Comparison of ENCODE assay signal across 28 cellular contexts in genomic region chr5:31416547-31416946, GRCh38.
"Had no signal": no experiment of that assay in that cellular context is flagged by ENCODE, and none has a peak within 500 bp of the region (broad histone marks: within the 10 kb centered on the region; RNA-seq: fewer than 3 reads in every experiment).

No MANE protein-coding gene starts in this region.

- H3K27me3 Mint-ChIP-seq: stimulated activated memory B cell treated with anti-CD40 and anti-IgM and Interleukin-4, amounts not matched to agents 10 μg/mL and 1 μg/mL and 100 μg/mL, for 72 hours; stimulated activated naive B cell treated with anti-CD40 and anti-IgM and Interleukin-4, amounts not matched to agents 10 μg/mL and 1 μg/mL and 100 μg/mL, for 72 hours; stimulated activated naive CD8-positive, alpha-beta T cell treated with anti-CD3 and anti-CD28 coated beads, Interleukin-15, amount 100 ng/mL, for 72 hours; stimulated activated naive CD8-positive, alpha-beta T cell treated with anti-CD3 and anti-CD28 coated beads, Interleukin-15, Interleukin-2, amounts not matched to agents 100 ng/mL and 50 ng/mL, for 24 hours; type B pancreatic cell had no signal

- H3K4me1 Mint-ChIP-seq: stimulated activated memory B cell treated with anti-CD40 and anti-IgM and Interleukin-4, amounts not matched to agents 10 μg/mL and 1 μg/mL and 100 μg/mL, for 72 hours had no signal

- H3K9me3 Mint-ChIP-seq: stimulated activated effector memory CD8-positive, alpha-beta T cell treated with anti-CD3 and anti-CD28 coated beads, Interleukin-12 subunit alpha, Interleukin-12 subunit beta, amount 100 ng/mL, for 72 hours; stimulated activated memory B cell treated with anti-CD40 and anti-IgM and Interleukin-4, amounts not matched to agents 10 μg/mL and 1 μg/mL and 100 μg/mL, for 72 hours; stimulated activated naive CD8-positive, alpha-beta T cell treated with anti-CD3 and anti-CD28 coated beads, Interleukin-15, amount 100 ng/mL, for 72 hours; stimulated activated naive CD8-positive, alpha-beta T cell treated with anti-CD3 and anti-CD28 coated beads, Interleukin-15, Interleukin-2, amounts not matched to agents 100 ng/mL and 50 ng/mL, for 24 hours; type B pancreatic cell had no signal

- ATAC-seq: stimulated activated effector memory CD8-positive, alpha-beta T cell treated with anti-CD3 and anti-CD28 coated beads, Interleukin-12 subunit alpha, Interleukin-12 subunit beta, amount 100 ng/mL, for 72 hours; stimulated activated memory B cell treated with anti-CD40 and anti-IgM and Interleukin-4, amounts not matched to agents 10 μg/mL and 1 μg/mL and 100 μg/mL, for 72 hours; stimulated activated naive B cell treated with anti-CD40 and anti-IgM and Interleukin-4, amounts not matched to agents 10 μg/mL and 1 μg/mL and 100 μg/mL, for 72 hours; stimulated activated naive CD8-positive, alpha-beta T cell treated with anti-CD3 and anti-CD28 coated beads, Interleukin-15, amount 100 ng/mL, for 72 hours; stimulated activated naive CD8-positive, alpha-beta T cell treated with anti-CD3 and anti-CD28 coated beads, Interleukin-15, Interleukin-2, amounts not matched to agents 100 U/mL and 50 U/mL, for 24 hours; upper lobe of right lung had no signal

- H3K4me1 ChIP-seq: stomach, testis, thyroid gland, tibial artery, tibial nerve, transverse colon, upper lobe of left lung, upper lobe of right lung, uterus had no signal

- H3K9me3 ChIP-seq: stomach, suprapubic skin, testis, thoracic aorta, thyroid gland, tibial artery, tibial nerve, transverse colon, upper lobe of left lung, upper lobe of right lung, uterus, vagina had no signal

- H3K4me3 Mint-ChIP-seq: stimulated activated effector memory CD8-positive, alpha-beta T cell treated with anti-CD3 and anti-CD28 coated beads, Interleukin-12 subunit alpha, Interleukin-12 subunit beta, amount 100 ng/mL, for 72 hours; stimulated activated memory B cell treated with anti-CD40 and anti-IgM and Interleukin-4, amounts not matched to agents 10 μg/mL and 1 μg/mL and 100 μg/mL, for 72 hours; stimulated activated naive B cell treated with anti-CD40 and anti-IgM and Interleukin-4, amounts not matched to agents 10 μg/mL and 1 μg/mL and 100 μg/mL, for 72 hours; stimulated activated naive CD8-positive, alpha-beta T cell treated with anti-CD3 and anti-CD28 coated beads, Interleukin-15, amount 100 ng/mL, for 72 hours; stimulated activated naive CD8-positive, alpha-beta T cell treated with anti-CD3 and anti-CD28 coated beads, Interleukin-15, Interleukin-2, amounts not matched to agents 100 ng/mL and 50 ng/mL, for 24 hours; type B pancreatic cell had no signal

- H3K36me3 ChIP-seq: uterus had no signal

- H3K27ac Mint-ChIP-seq: stimulated activated effector memory CD8-positive, alpha-beta T cell treated with anti-CD3 and anti-CD28 coated beads, Interleukin-12 subunit alpha, Interleukin-12 subunit beta, amount 100 ng/mL, for 72 hours; stimulated activated memory B cell treated with anti-CD40 and anti-IgM and Interleukin-4, amounts not matched to agents 10 μg/mL and 1 μg/mL and 100 μg/mL, for 72 hours; stimulated activated naive B cell treated with anti-CD40 and anti-IgM and Interleukin-4, amounts not matched to agents 10 μg/mL and 1 μg/mL and 100 μg/mL, for 72 hours; stimulated activated naive CD8-positive, alpha-beta T cell treated with anti-CD3 and anti-CD28 coated beads, Interleukin-15, amount 100 ng/mL, for 72 hours; stimulated activated naive CD8-positive, alpha-beta T cell treated with anti-CD3 and anti-CD28 coated beads, Interleukin-15, Interleukin-2, amounts not matched to agents 100 ng/mL and 50 ng/mL, for 24 hours; type B pancreatic cell had no signal

- H3K27me3 ChIP-seq: stomach, suprapubic skin, testis, thyroid gland, tibial artery, tibial nerve, transverse colon, upper lobe of left lung, upper lobe of right lung, uterus, vagina had no signal

- H3K4me3 ChIP-seq: stomach, suprapubic skin, testis, thoracic aorta, thyroid gland, tibial artery, tibial nerve, transverse colon, upper lobe of left lung, upper lobe of right lung, uterus, vagina had no signal

- DNase-seq: stimulated activated CD4-positive, alpha-beta T cell treated with anti-CD3 and anti-CD28 coated beads, Interleukin-2, amount 100 ng/mL, for 48 hours; stimulated activated CD4-positive, alpha-beta T cell treated with anti-CD3 and anti-CD28 coated beads, Interleukin-4, amount 100 ng/mL, for 1 hour; stimulated activated CD4-positive, alpha-beta T cell treated with anti-CD3 and anti-CD28 coated beads, Interleukin-4, amount 100 ng/mL, for 24 hours; stimulated activated CD4-positive, alpha-beta T cell treated with anti-CD3 and anti-CD28 coated beads, Interleukin-4, amount 100 ng/mL, for 4 hours; stimulated activated CD8-positive, alpha-beta memory T cell treated with anti-CD3 and anti-CD28 coated beads, Interleukin-4, amount 100 ng/mL, for 48 hours; stimulated activated naive B cell treated with anti-CD40 and anti-IgM and Interleukin-4, amounts not matched to agents 10 μg/mL and 1 μg/mL and 100 μg/mL, for 72 hours; stimulated activated naive CD4-positive, alpha-beta T cell; stimulated activated naive CD4-positive, alpha-beta T cell treated with Interleukin-2 at 50 U/mL for 16 hours; stimulated activated naive CD8-positive, alpha-beta T cell treated with anti-CD3 and anti-CD28 coated beads, Interleukin-15, amount 100 ng/mL, for 72 hours; stimulated activated naive CD8-positive, alpha-beta T cell treated with anti-CD3 and anti-CD28 coated beads, Interleukin-15, Interleukin-2, amounts not matched to agents 100 U/mL and 50 U/mL, for 24 hours; stomach; substantia nigra; testis; thyroid gland; tibial artery; transverse colon; trophoblast cell; upper lobe of left lung; upper lobe of right lung; uterus had no signal

- H3K27ac ChIP-seq: stomach, suprapubic skin, testis, thoracic aorta, thyroid gland, tibial artery, tibial nerve, transverse colon, upper lobe of left lung, upper lobe of right lung, uterus, vagina had no signal
